11 cellular contexts compared by ENCODE assay signal in the genomic region with DNA sequence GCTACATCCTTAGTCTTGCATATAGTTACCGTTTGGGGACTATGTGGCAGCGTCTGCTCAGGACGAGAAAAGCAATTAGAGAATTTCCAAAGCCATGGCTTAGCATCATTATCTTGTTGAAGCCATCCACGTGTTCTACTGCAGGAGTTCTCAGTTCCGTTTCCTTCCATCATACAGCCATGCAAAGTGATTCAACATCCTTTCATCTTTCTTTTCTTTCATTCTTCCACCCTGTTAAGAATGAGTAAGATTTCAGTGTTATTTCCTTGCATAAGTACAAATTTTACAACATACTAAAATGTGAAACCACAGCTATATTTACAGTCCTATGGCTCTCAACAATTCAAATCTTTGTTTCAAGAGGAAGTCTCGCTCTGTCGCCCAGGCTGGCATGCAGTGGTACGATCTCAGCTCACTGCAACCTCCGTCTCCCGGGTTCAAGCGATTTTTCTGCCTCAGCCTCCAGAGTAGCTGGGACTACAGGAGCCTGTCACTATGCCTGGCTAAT. TPM values are rescaled to one million over a fixed set of nuclear protein-coding genes. Genes with fewer than 3 reads are reported as not detected.
DNase-seq lines count a peak whose midpoint lies in the region; ATAC-seq and FAIRE-seq lines count a peak whose summit lies in the region.
"Had no signal": no experiment of that assay in that cellular context is flagged by ENCODE, and none has a peak within 500 bp of the region (broad histone marks: within the 10 kb centered on the region; RNA-seq: fewer than 3 reads in every experiment).

No MANE protein-coding gene starts in this region.

- ATAC-seq in T-helper 17 cell (no peak), HG03439 (IDR thresholded peaks at IDR 0.05; ENCODE audit: unreplicated experiment) (no peak), GM19023 (IDR thresholded peaks at IDR 0.05; ENCODE audit: unreplicated experiment) (no peak)

- H3K9me3 ChIP-seq in T-helper 17 cell (ENCODE audit: control insufficient read depth, low read length, poor library complexity, severe bottlenecking) = no peaks in the 10 kb centered on the region
- H3K9me3 ChIP-seq: thyroid gland had no signal

- H3K27me3 Mint-ChIP-seq in T-helper 17 cell = no peaks in the 10 kb centered on the region

- FAIRE-seq in GM18507 (lab: Jason Lieb, UNC) = peak; percentile 90
- FAIRE-seq: D721Med had no signal

- H3K27ac Mint-ChIP-seq in T-helper 17 cell = peak overlapping the region; percentile 98

- peaks cover 53% of the 10 kb centered on the region for H3K4me1 Mint-ChIP-seq in T-helper 17 cell

- peaks cover 6% of the 10 kb centered on the region for H3K36me3 Mint-ChIP-seq in T-helper 17 cell (ENCODE audit: low read depth)

- H3K4me3 Mint-ChIP-seq in T-helper 17 cell = peak overlapping the region; percentile 76

- no peak for DNase-seq in GM18507 (ENCODE audit: extremely low spot score, insufficient read length, low read depth)
- DNase-seq in T-helper 17 cell = no peak
- peak; percentile 44 for DNase-seq in activated naive CD4-positive, alpha-beta T cell treated with anti-CD3 and anti-CD28 coated beads, Interleukin-2, amount 50 U/mL, for 16 hours
- DNase-seq in stimulated activated CD4-positive, alpha-beta T cell treated with anti-CD3 and anti-CD28 coated beads, Interleukin-2, amount 100 ng/mL, for 24 hours = peak; percentile 30 to 36
- no peak for DNase-seq in kidney tubule cell (ENCODE audit: low spot score)
- no peak for DNase-seq in NCI-H524 treated with DMSO at 0.1 percent for 48 hours (lab: John Stamatoyannopoulos, UW)
- DNase-seq: NCI-H2107, thyroid gland had no signal

RNA-seq across cellular contexts. Expression of a gene that starts 3.8 kb away (rescaled TPM):
- total RNA-seq in T-helper 17 cell = 100 to 1,000 TPM; 159 to 164 TPM

RNA-seq across cellular contexts. Expression of a gene that starts 10.9 kb away (rescaled TPM):
- 100 to 1,000 TPM; 122 to 123 TPM for total RNA-seq in T-helper 17 cell

Comparison
In these comparisons a context has a peak if more than half of its experiments do, and no peak if none do; other contexts are left out.
1. DNase-seq: peak in activated naive CD4-positive, alpha-beta T cell treated with anti-CD3 and anti-CD28 coated beads, Interleukin-2, amount 50 U/mL, for 16 hours (single experiment) and stimulated activated CD4-positive, alpha-beta T cell treated with anti-CD3 and anti-CD28 coated beads, Interleukin-2, amount 100 ng/mL, for 24 hours (2 of 2); none in GM18507 (single experiment), T-helper 17 cell (0 of 3), kidney tubule cell (single experiment) and NCI-H524 treated with DMSO at 0.1 percent for 48 hours (single experiment).